Comparison of ENCODE assay signal across 12 cellular contexts in the genomic region with DNA sequence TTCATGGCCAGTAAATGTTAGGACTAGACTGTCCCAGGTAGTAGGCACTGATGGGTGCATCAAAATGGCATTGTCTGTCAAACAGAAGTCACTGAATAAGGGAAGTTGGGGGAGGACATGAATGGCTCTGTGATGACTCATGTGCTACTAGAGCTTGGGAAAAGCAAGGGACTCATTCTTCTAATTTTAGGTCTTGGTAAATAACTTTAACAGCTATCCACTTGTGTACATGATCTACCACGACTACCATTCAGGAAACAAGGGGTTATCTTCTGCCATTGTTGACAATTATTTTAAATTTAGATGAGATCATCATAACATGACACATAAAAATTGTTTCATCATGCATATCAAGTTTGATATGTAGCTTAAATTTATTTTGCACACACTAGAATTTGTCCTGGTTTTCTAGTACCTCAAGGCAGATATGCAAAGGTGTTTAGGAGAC. TPM values are rescaled to one million over a fixed set of nuclear protein-coding genes. Genes with fewer than 3 reads are reported as not detected.
A peak's percentile ranks its signal among the peaks of the same experiment; 100 is the strongest.
DNase-seq lines count a peak whose midpoint lies in the region; ATAC-seq, FAIRE-seq and TF ChIP-seq lines count a peak whose summit lies in the region.
"Had no signal": no experiment of that assay in that cellular context is flagged by ENCODE, and none has a peak within 500 bp of the region (broad histone marks: within the 10 kb centered on the region; RNA-seq: fewer than 3 reads in every experiment).

No MANE protein-coding gene starts in this region.

- intact Hi-C loops in HepG2 (cut with micrococcal nuclease; ENCODE audit: unreplicated experiment) = no loop called here
- intact Hi-C loops in right lobe of liver (cut with DNase I) = no loop called here

- no peaks in the 10 kb centered on the region for H4K20me1 ChIP-seq in HepG2 (ENCODE audit: insufficient read depth, low read length)
- H4K20me1 ChIP-seq: BLaER1 had no signal

- CTCF ChIA-PET in HepG2 (lab: Yijun Ruan, JAX; ENCODE audit: low intra/inter-chr PET ratio, low total read pairs) = no interaction called here

- no peaks in the 10 kb centered on the region for H3K36me3 ChIP-seq in HepG2 (replicated peaks in 1 of 2; ENCODE audit: control insufficient read depth in 1 of 2, insufficient read depth in 2 of 2, low read length in 2 of 2)
- no peaks in the 10 kb centered on the region for H3K36me3 ChIP-seq in right lobe of liver
- H3K36me3 ChIP-seq in SJSA1 = no peaks in the 10 kb centered on the region
- H3K36me3 ChIP-seq: BLaER1, upper lobe of left lung had no signal

- no peaks in the 10 kb centered on the region for H3K9me3 ChIP-seq in HepG2 (ENCODE audit: low read length)
- H3K9me3 ChIP-seq in right lobe of liver = no peaks in the 10 kb centered on the region
- no peaks in the 10 kb centered on the region for H3K9me3 ChIP-seq in SJSA1 (replicated peaks)
- H3K9me3 ChIP-seq: BLaER1, upper lobe of left lung had no signal

- no peaks in the 10 kb centered on the region for H3K27me3 ChIP-seq in HepG2 (ENCODE audit: control insufficient read depth in 1 of 2, insufficient read depth in 2 of 2, low read length in 2 of 2)
- peaks cover 0 to 6% of the 10 kb centered on the region in 2 donors for H3K27me3 ChIP-seq in right lobe of liver
- H3K27me3 ChIP-seq in SJSA1 (replicated peaks) = no peaks in the 10 kb centered on the region
- H3K27me3 ChIP-seq: upper lobe of left lung had no signal

- H3K4me3 ChIP-seq in HepG2 (replicated peaks in 1 of 3; ENCODE audit: insufficient read depth in 1 of 3, low read depth in 2 of 3, low read length in 3 of 3) (no peak overlapping the region), right lobe of liver (no peak overlapping the region), SJSA1 (no peak overlapping the region), foreskin fibroblast (ENCODE audit: low read depth in 1 of 2, low read length in 2 of 2) (no peak overlapping the region)
- H3K4me3 ChIP-seq: BLaER1, upper lobe of left lung had no signal

- DNase-seq in HepG2 (ENCODE audit: low spot score) = peak; percentile 60
- DNase-seq in right lobe of liver = no peak
- DNase-seq in SJSA1 (ENCODE audit: low read depth in 1 of 2, low spot score in 2 of 2) = peak; percentile 54 to 68
- DNase-seq in foreskin fibroblast = peak; percentile 45 to 72
- no peak for DNase-seq in stimulated activated CD8-positive, alpha-beta memory T cell treated with anti-CD3 and anti-CD28 coated beads, Interleukin-4, amount 100 ng/mL, for 48 hours
- DNase-seq in activated T-cell treated with anti-CD3 and anti-CD28 coated beads, Interleukin-2, amount 50 U/mL, for 1 hour = no peak
- DNase-seq in activated CD8-positive, alpha-beta memory T cell treated with anti-CD3 and anti-CD28 coated beads, Interleukin-2, amount 50 U/mL, for 48 hours = no peak
- no peak for DNase-seq in activated CD4-positive, alpha-beta T cell treated with anti-CD3 and anti-CD28 coated beads for 1 hour
- DNase-seq: effector memory CD8-positive, alpha-beta T cell; stimulated activated CD4-positive, alpha-beta T cell treated with anti-CD3 and anti-CD28 coated beads, Interleukin-4, amount 100 ng/mL, for 4 hours; upper lobe of left lung had no signal

- POLR2A ChIA-PET in HepG2 (lab: Yijun Ruan, JAX) = no interaction called here

- WGBS in HepG2 (ENCODE audit: low lambda C conversion rate) = 11% methylated on average over 1 of the region's 1 CpG
- 10% methylated on average over 1 of the region's 1 CpG for WGBS in right lobe of liver (ENCODE audit: insufficient coverage, low coverage, low lambda C conversion rate, missing lambda C conversion rate)

- TF ChIP-seq RAD21 in HepG2 (CRISPR knock-in tag; IDR thresholded peaks at IDR 0.05) = no peak

- H3K9ac ChIP-seq in HepG2 (ENCODE audit: insufficient read depth, low read depth, low read length) = no peak overlapping the region
- H3K9ac ChIP-seq: BLaER1 had no signal

- in situ Hi-C loops in HepG2 (cut with HindIII; ENCODE audit: extremely low pct_ligation_motif_present, low pct_unique_long_range_greater_than_20kb) = no loop called here

- no peak for TF ChIP-seq POLR2A in HepG2 (IDR thresholded peaks at IDR 0.05; ENCODE audit: insufficient read depth in 1 of 2, low read depth in 2 of 2, low read length in 2 of 2)
- no peak for TF ChIP-seq POLR2A in right lobe of liver (IDR thresholded peaks at IDR 0.05)

- TF ChIP-seq EP300 in HepG2 (IDR thresholded peaks at IDR 0.05; ENCODE audit: low read depth in 2 of 2, low read length in 2 of 2) (no peak), HepG2 (CRISPR knock-in tag; IDR thresholded peaks at IDR 0.05; ENCODE audit: borderline replicate concordance) (no peak)

- H2AFZ ChIP-seq in HepG2 (ENCODE audit: low read length) = no peak overlapping the region

- no peaks in the 10 kb centered on the region for H3K79me2 ChIP-seq in HepG2 (ENCODE audit: insufficient read depth, low read length)

- H3K27ac ChIP-seq in HepG2 (ENCODE audit: extremely low read length, insufficient read depth, low read length) = no peak overlapping the region
- H3K27ac ChIP-seq in right lobe of liver = no peak overlapping the region
- H3K27ac ChIP-seq in SJSA1 = peak overlapping the region; percentile 65
- H3K27ac ChIP-seq: BLaER1, upper lobe of left lung had no signal

- ATAC-seq in HepG2 (no peak), right lobe of liver (no peak)
- ATAC-seq: effector memory CD8-positive, alpha-beta T cell had no signal

- no peak for TF ChIP-seq CTCF in HepG2 (CRISPR knock-in tag; IDR thresholded peaks at IDR 0.05)
- TF ChIP-seq CTCF in right lobe of liver (IDR thresholded peaks at IDR 0.05) = no peak
- no peak for TF ChIP-seq CTCF in foreskin fibroblast (IDR thresholded peaks at IDR 0.05; ENCODE audit: low read depth, low read length)

- BruUV-seq in HepG2 (replicated peaks; lab: Mats Ljungman, UMichigan) = no TSS peak

- H3K4me2 ChIP-seq in HepG2 (ENCODE audit: low read depth, low read length) = no peak overlapping the region
- H3K4me2 ChIP-seq: BLaER1 had no signal

- H3K4me1 ChIP-seq in HepG2 (ENCODE audit: insufficient read depth, low read length) (no peaks in the 10 kb centered on the region), right lobe of liver (no peaks in the 10 kb centered on the region), SJSA1 (replicated peaks) (peaks cover 32% of the 10 kb centered on the region)
- H3K4me1 ChIP-seq: BLaER1 had no signal

- FAIRE-seq in HepG2 (lab: Jason Lieb, UNC) = no peak

TF ChIP-seq in HepG2, 621 proteins besides CTCF, POLR2A, EP300 and RAD21:
- no peak for TF ChIP-seq SIN3B (IDR thresholded peaks at IDR 0.05; ENCODE audit: low read length)
- TF ChIP-seq ZNF672 (CRISPR knock-in tag; IDR thresholded peaks at IDR 0.05) = no peak
- TF ChIP-seq FOSL2 (CRISPR knock-in tag; IDR thresholded peaks at IDR 0.05) = peak; percentile 78
- no peak for TF ChIP-seq ZFAT (CRISPR knock-in tag; conservative IDR thresholded peaks at IDR 0.05)
- no peak for TF ChIP-seq ZNF792 (CRISPR knock-in tag; IDR thresholded peaks at IDR 0.05)
- TF ChIP-seq, protein P1, sequence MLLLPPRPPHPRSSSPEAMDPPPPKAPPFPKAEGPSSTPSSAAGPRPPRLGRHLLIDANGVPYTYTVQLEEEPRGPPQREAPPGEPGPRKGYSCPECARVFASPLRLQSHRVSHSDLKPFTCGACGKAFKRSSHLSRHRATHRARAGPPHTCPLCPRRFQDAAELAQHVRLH (CRISPR knock-in tag; IDR thresholded peaks at IDR 0.05; ENCODE audit: borderline replicate concordance, low read depth) = no peak
- 0 out of 2 replicates have a peak, but pooled peaks have one; percentile 4 for TF ChIP-seq MAFF (IDR thresholded peaks at IDR 0.05; ENCODE audit: low read depth, low read length)
- no peak for TF ChIP-seq ZNF354B (CRISPR knock-in tag; IDR thresholded peaks at IDR 0.05)
- TF ChIP-seq ATF7 (IDR thresholded peaks at IDR 0.05) = 0 out of 2 replicates have a peak, but pooled peaks have one; percentile 46
- no peak for TF ChIP-seq ATF7 (CRISPR knock-in tag; IDR thresholded peaks at IDR 0.05)

RNA-seq across cellular contexts. Expression of a gene that starts 6.3 kb away (rescaled TPM):
- total RNA-seq in HepG2 (2016; rRNA removed; fragmentation: Illumina TruSeq; extraction: Trizol) (2.3 and 6.2 TPM in 2 replicates), right lobe of liver (1 to 10 TPM in 1 of 6 experiments, under 1 TPM in 2, not detected in 3; 0.24 to 2.7 (median 0.39) TPM)
- total RNA-seq in HepG2 (2016; cell fraction: cytosol; rRNA removed; fragmentation: Illumina TruSeq; extraction: Trizol; ENCODE audit: low read depth) = 1.6 TPM in 2 replicates
- total RNA-seq in HepG2 (2016; cell fraction: insoluble cytoplasmic fraction; rRNA removed; fragmentation: Illumina TruSeq; extraction: Trizol) = 1.4 and 6.4 TPM in 2 replicates
- 2.2 and 2.6 TPM in 2 replicates for total RNA-seq in HepG2 (2016; cell fraction: membrane; rRNA removed; fragmentation: Illumina TruSeq; extraction: Trizol)
- total RNA-seq in HepG2 (2016; cell fraction: nucleus; rRNA removed; fragmentation: Illumina TruSeq; extraction: Trizol) = 6.8 and 9.3 TPM in 2 replicates
- 7.1 and 8.1 TPM in 2 replicates for polyA plus RNA-seq in HepG2 (2011; rRNA removed)
- polyA plus RNA-seq in HepG2 (2011; cell fraction: cytosol; rRNA removed) = 5.9 and 9.1 TPM in 2 replicates
- 3.2 and 6.0 TPM in 2 replicates for polyA plus RNA-seq in HepG2 (2011; cell fraction: nucleus; rRNA removed)
- polyA plus RNA-seq in HepG2 (2012) = 1.7 and 7.3 TPM in 2 replicates
- 1.1 and 1.6 TPM in 2 replicates for polyA plus RNA-seq in HepG2 (2016; cell fraction: cytosol; fragmentation: Illumina TruSeq; extraction: Trizol; ENCODE audit: low read depth)
- 2.9 and 3.1 TPM in 2 replicates for polyA plus RNA-seq in HepG2 (2016; cell fraction: insoluble cytoplasmic fraction; fragmentation: Illumina TruSeq; extraction: Trizol; ENCODE audit: low read depth)
- polyA plus RNA-seq in HepG2 (2016; cell fraction: membrane; fragmentation: Illumina TruSeq; extraction: Trizol; ENCODE audit: low read depth) = 1.4 and 1.6 TPM in 2 replicates
- polyA plus RNA-seq in HepG2 (2016; cell fraction: nucleus; fragmentation: Illumina TruSeq; extraction: Trizol; ENCODE audit: insufficient read depth, low read depth) = 11.7 and 16.2 TPM in 2 replicates
- 0.98 and 1.5 TPM in 2 replicates for polyA minus RNA-seq in HepG2 (2011; rRNA and poly(A)+ RNA removed; ENCODE audit: low replicate concordance)
- 2.3 and 4.8 TPM in 2 replicates for polyA minus RNA-seq in HepG2 (2011; cell fraction: cytosol; rRNA and poly(A)+ RNA removed)
- polyA minus RNA-seq in HepG2 (2011; cell fraction: nucleus; rRNA and poly(A)+ RNA removed) = 3.7 and 7.1 TPM in 2 replicates
- total RNA-seq in SJSA1 (2014; rRNA removed; shearing (Covaris generic)) = 0.25 and 0.79 TPM in 2 replicates

Comparison
In these comparisons a context has a peak if more than half of its experiments do, and no peak if none do; other contexts are left out.
1. DNase-seq: peak in HepG2 (single experiment), SJSA1 (2 of 2) and foreskin fibroblast (2 of 2); none in right lobe of liver (0 of 3), stimulated activated CD8-positive, alpha-beta memory T cell treated with anti-CD3 and anti-CD28 coated beads, Interleukin-4, amount 100 ng/mL, for 48 hours (single experiment), activated T-cell treated with anti-CD3 and anti-CD28 coated beads, Interleukin-2, amount 50 U/mL, for 1 hour (single experiment), activated CD8-positive, alpha-beta memory T cell treated with anti-CD3 and anti-CD28 coated beads, Interleukin-2, amount 50 U/mL, for 48 hours (single experiment) and activated CD4-positive, alpha-beta T cell treated with anti-CD3 and anti-CD28 coated beads for 1 hour (single experiment).